Comparison of ENCODE assay signal across 7 cellular contexts in genomic region chr2:62197017-62197586, GRCh38.
DNase-seq lines count a peak whose midpoint lies in the region; ATAC-seq and TF ChIP-seq lines count a peak whose summit lies in the region.

No MANE protein-coding gene starts in this region.

- H3K27me3 ChIP-seq in parathyroid adenoma (ENCODE audit: control insufficient read depth, insufficient read depth, low read length) = no peaks in the 10 kb centered on the region

- ATAC-seq in GM18517 (IDR thresholded peaks at IDR 0.05; ENCODE audit: unreplicated experiment) (peak; percentile 25), HG03342 (IDR thresholded peaks at IDR 0.05; ENCODE audit: unreplicated experiment) (no peak)

- H3K27ac ChIP-seq in parathyroid adenoma = no peak overlapping the region

- H2AFZ ChIP-seq in parathyroid adenoma = peak overlapping the region; percentile 61

- peak; percentile 15 for DNase-seq in NCI-H2227 (lab: John Stamatoyannopoulos, UW; ENCODE audit: unreplicated experiment)
- DNase-seq in activated T-cell treated with anti-CD3 and anti-CD28 coated beads, Interleukin-2, amount 50 U/mL, for 48 hours = peak; percentile 52 to 61
- DNase-seq in fibroblast of pulmonary artery (ENCODE audit: low read depth) = no peak
- DNase-seq in iPS-NIHi11 (ENCODE audit: low spot score) = no peak

- TF ChIP-seq CTCF in fibroblast of pulmonary artery (IDR thresholded peaks at IDR 0.05; ENCODE audit: low read length, missing control alignments) = peak; percentile 6
- TF ChIP-seq CTCF in parathyroid adenoma (IDR thresholded peaks at IDR 0.05) = peak; percentile 11

- H3K4me3 ChIP-seq in fibroblast of pulmonary artery (replicated peaks; ENCODE audit: low read depth, low read length) (peak overlapping the region; percentile 91), parathyroid adenoma (ENCODE audit: low read depth, low read length) (peak overlapping the region; percentile 66)

- no peaks in the 10 kb centered on the region for H3K36me3 ChIP-seq in parathyroid adenoma (ENCODE audit: control insufficient read depth, insufficient read depth, low read length)

- peak overlapping the region; percentile 59 for H3K4me2 ChIP-seq in parathyroid adenoma (ENCODE audit: low read length)

- peaks cover 4% of the 10 kb centered on the region for H3K4me1 ChIP-seq in parathyroid adenoma

- H3K79me2 ChIP-seq in parathyroid adenoma = peaks cover 21% of the 10 kb centered on the region

- no peak overlapping the region for H3K9ac ChIP-seq in parathyroid adenoma

- no peaks in the 10 kb centered on the region for H3K9me3 ChIP-seq in parathyroid adenoma (ENCODE audit: control insufficient read depth, low read length)

Comparison
In these comparisons a context has a peak if more than half of its experiments do, and no peak if none do; other contexts are left out.
1. DNase-seq: peak in NCI-H2227 (single experiment) and activated T-cell treated with anti-CD3 and anti-CD28 coated beads, Interleukin-2, amount 50 U/mL, for 48 hours (2 of 2); none in fibroblast of pulmonary artery (single experiment) and iPS-NIHi11 (single experiment).